ENCODE assay signal across 15 cellular contexts in genomic region chr1:25774206-25774804, GRCh38. TPM values are rescaled to one million over a fixed set of nuclear protein-coding genes. Genes with fewer than 3 reads are reported as not detected.
DNase-seq lines count a peak whose midpoint lies in the region; ATAC-seq, FAIRE-seq and TF ChIP-seq lines count a peak whose summit lies in the region.
"Had no signal": no experiment of that assay in that cellular context is flagged by ENCODE, and none has a peak within 500 bp of the region (broad histone marks: within the 10 kb centered on the region; RNA-seq: fewer than 3 reads in every experiment).

No MANE protein-coding gene starts in this region.

- peak overlapping the region; percentile 95 for H3K4me3 Mint-ChIP-seq in T-helper 17 cell
- H3K4me3 Mint-ChIP-seq: GM23338 had no signal

- peaks cover 4% of the 10 kb centered on the region for H3K36me3 Mint-ChIP-seq in T-helper 17 cell (ENCODE audit: low read depth)

- no peak for FAIRE-seq in kidney (lab: Jason Lieb, UNC)
- FAIRE-seq: A204.1, GM12878, GM19239 had no signal

- H3K4me1 ChIP-seq in kidney (ENCODE audit: control insufficient read depth in 1 of 2, insufficient read depth in 1 of 2, low read depth in 1 of 2, low read length in 2 of 2): peaks cover 40 to 55% of the 10 kb centered on the region in 2 donors

- ATAC-seq in T-helper 17 cell: no peak

- H3K27me3 Mint-ChIP-seq in T-helper 17 cell: no peaks in the 10 kb centered on the region

- intact Hi-C loops in kidney (cut with DNase I): no loop called here

- H3K9me3 ChIP-seq in T-helper 17 cell (ENCODE audit: control insufficient read depth, low read length, poor library complexity, severe bottlenecking): no peaks in the 10 kb centered on the region
- no peaks in the 10 kb centered on the region for H3K9me3 ChIP-seq in kidney (ENCODE audit: control insufficient read depth in 1 of 2, low read length in 2 of 2)
- H3K9me3 ChIP-seq: esophagus squamous epithelium, lower lobe of right lung had no signal

- DNase-seq in DMS79 treated with DMSO at 0.1 percent for 48 hours (lab: John Stamatoyannopoulos, UW) (peak; percentile 62), DMS79 (lab: John Stamatoyannopoulos, UW) (no peak), T-helper 17 cell (no peak), kidney (no peak), CD1c-positive myeloid dendritic cell (ENCODE audit: extremely low spot score) (no peak), NCI-H226 (no peak), foreskin fibroblast (no peak)
- DNase-seq: esophagus squamous epithelium, lower lobe of right lung, SW 1271 had no signal

- no peak overlapping the region for H3K4me3 ChIP-seq in kidney (ENCODE audit: low read length in 2 of 2)
- H3K4me3 ChIP-seq in foreskin fibroblast (ENCODE audit: low read depth in 1 of 2, low read length in 2 of 2): no peak overlapping the region
- H3K4me3 ChIP-seq: esophagus squamous epithelium, GM12878, GM23338, lower lobe of right lung had no signal

- TF ChIP-seq CTCF in C4-2B (conservative IDR thresholded peaks at IDR 0.05): no peak
- TF ChIP-seq CTCF in kidney (IDR thresholded peaks at IDR 0.05; ENCODE audit: borderline replicate concordance, extremely low read depth, insufficient read depth): no peak
- no peak for TF ChIP-seq CTCF in foreskin fibroblast (IDR thresholded peaks at IDR 0.05; ENCODE audit: low read depth, low read length)

- peak overlapping the region in 1 of 2 donors; percentile 28 for H3K9ac ChIP-seq in kidney (ENCODE audit: low read length in 2 of 2)

- H3K27ac ChIP-seq in C4-2B: peak overlapping the region; percentile 12; the same call in 1 of the 2 replicates
- peak overlapping the region; percentile 66 to 90 for H3K27ac ChIP-seq in kidney (ENCODE audit: low read depth in 2 of 2, low read length in 2 of 2)
- H3K27ac ChIP-seq: lower lobe of right lung had no signal

- H3K36me3 ChIP-seq in kidney (ENCODE audit: control insufficient read depth in 1 of 2, insufficient read depth in 2 of 2, low read length in 2 of 2): no peaks in the 10 kb centered on the region

- H3K27ac Mint-ChIP-seq in T-helper 17 cell: peak overlapping the region; percentile 100
- H3K27ac Mint-ChIP-seq: GM23338 had no signal

- peaks cover 47% of the 10 kb centered on the region for H3K4me1 Mint-ChIP-seq in T-helper 17 cell

RNA-seq across cellular contexts. Expression of gene SELENON, which starts 25.7 kb away (rescaled TPM):
- 10 to 100 TPM; 24.5 to 25.2 TPM for total RNA-seq in T-helper 17 cell
- total RNA-seq in kidney: 116 TPM
- polyA plus RNA-seq in kidney (ENCODE audit: insufficient read depth, low read depth, low replicate concordance): 69.3 TPM

RNA-seq across cellular contexts. Expression of gene MTFR1L, which starts 45.4 kb away (rescaled TPM):
- total RNA-seq in T-helper 17 cell (10 to 100 TPM; 30.4 to 37.4 TPM), kidney (66.6 TPM)
- polyA plus RNA-seq in kidney (ENCODE audit: insufficient read depth, low read depth, low replicate concordance): 108 TPM
